ENCODE assay signal across 10 cellular contexts in genomic region chr4:144970597-144970996, GRCh38.
A peak's percentile ranks its signal among the peaks of the same experiment; 100 is the strongest.
DNase-seq lines count a peak whose midpoint lies in the region; ATAC-seq and TF ChIP-seq lines count a peak whose summit lies in the region.
"Had no signal": no experiment of that assay in that cellular context is flagged by ENCODE, and none has a peak within 500 bp of the region (broad histone marks: within the 10 kb centered on the region; RNA-seq: fewer than 3 reads in every experiment).

No MANE protein-coding gene starts in this region.

- DNase-seq in GM13977 (ENCODE audit: low spot score) (peak; percentile 7), H4 (ENCODE audit: low spot score) (no peak), putamen (ENCODE audit: low spot score) (no peak)
- no peak for DNase-seq in activated CD4-positive, CD25-positive, alpha-beta regulatory T cell treated with anti-CD3 and anti-CD28 coated beads, Interleukin-2, amount 50 U/mL, for 72 hours
- no peak for DNase-seq in activated CD4-positive, alpha-beta memory T cell treated with anti-CD3 and anti-CD28 coated beads, Interleukin-2, amount 10 ng/mL, durations not matched to agents 7 days and 5 days
- DNase-seq: NCI-H524 had no signal

- H3K4me3 Mint-ChIP-seq in activated CD4-positive, alpha-beta memory T cell treated with anti-CD3 and anti-CD28 coated beads, Interleukin-2, amount 10 ng/mL, durations not matched to agents 7 days and 5 days, result no peak overlapping the region
- H3K4me3 Mint-ChIP-seq: nephron had no signal

- CTCF ChIA-PET in activated CD4-positive, alpha-beta memory T cell treated with anti-CD3 and anti-CD28 coated beads, Interleukin-2, amount 10 ng/mL, durations not matched to agents 7 days and 5 days (lab: Charles Lee), result no interaction called here

- ATAC-seq in GM19452 (IDR thresholded peaks at IDR 0.05; ENCODE audit: unreplicated experiment), result peak; percentile 59
- ATAC-seq in HG02798 (IDR thresholded peaks at IDR 0.05; ENCODE audit: poor library complexity, unreplicated experiment), result peak; percentile 75
- ATAC-seq in HG03457 (IDR thresholded peaks at IDR 0.05; ENCODE audit: unreplicated experiment), result peak; percentile 55

- no peaks in the 10 kb centered on the region for H3K4me1 Mint-ChIP-seq in activated CD4-positive, alpha-beta memory T cell treated with anti-CD3 and anti-CD28 coated beads, Interleukin-2, amount 10 ng/mL, durations not matched to agents 7 days and 5 days
- H3K4me1 Mint-ChIP-seq: nephron had no signal

- no peaks in the 10 kb centered on the region for H3K9me3 Mint-ChIP-seq in activated CD4-positive, alpha-beta memory T cell treated with anti-CD3 and anti-CD28 coated beads, Interleukin-2, amount 10 ng/mL, durations not matched to agents 7 days and 5 days

- POLR2A ChIA-PET in activated CD4-positive, alpha-beta memory T cell treated with anti-CD3 and anti-CD28 coated beads, Interleukin-2, amount 10 ng/mL, durations not matched to agents 7 days and 5 days (lab: Charles Lee), result no interaction called here

- no peaks in the 10 kb centered on the region for H3K27me3 Mint-ChIP-seq in activated CD4-positive, alpha-beta memory T cell treated with anti-CD3 and anti-CD28 coated beads, Interleukin-2, amount 10 ng/mL, durations not matched to agents 7 days and 5 days

- no peak for TF ChIP-seq CTCF in GM13977 (IDR thresholded peaks at IDR 0.05; ENCODE audit: extremely low read depth, insufficient read depth, missing control alignments)

- no peak overlapping the region for H3K27ac Mint-ChIP-seq in activated CD4-positive, alpha-beta memory T cell treated with anti-CD3 and anti-CD28 coated beads, Interleukin-2, amount 10 ng/mL, durations not matched to agents 7 days and 5 days
- H3K27ac Mint-ChIP-seq: nephron had no signal

- in situ Hi-C loops in GM13977 (cut with MboI; ENCODE audit: low pct_unique_long_range_greater_than_20kb, low sequenced_read_pairs, unreplicated experiment), result no loop called here

- H3K36me3 Mint-ChIP-seq in activated CD4-positive, alpha-beta memory T cell treated with anti-CD3 and anti-CD28 coated beads, Interleukin-2, amount 10 ng/mL, durations not matched to agents 7 days and 5 days (ENCODE audit: low read depth), result no peaks in the 10 kb centered on the region
